ENCODE assay signal across 1 cellular context in the genomic region with DNA sequence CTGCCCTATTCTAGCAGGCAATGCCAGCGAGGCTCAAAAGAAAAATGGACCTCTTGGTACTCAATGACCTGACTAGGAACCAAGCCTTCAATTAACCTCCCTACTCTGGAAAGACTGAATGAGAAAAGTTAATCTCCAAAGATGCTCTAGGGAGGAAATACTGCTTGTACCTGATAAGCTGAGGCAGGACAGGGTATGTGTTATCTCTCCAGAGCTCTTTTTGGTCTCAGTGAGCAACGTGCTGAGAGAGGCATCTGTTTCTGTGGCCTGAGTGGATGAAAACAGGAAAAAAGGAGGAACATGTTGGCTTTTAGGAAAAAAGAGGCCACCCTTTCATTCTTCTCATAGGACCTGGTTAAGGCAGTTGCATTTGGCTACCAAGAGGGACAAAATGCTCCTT.
TF ChIP-seq lines count a peak whose summit lies in the region.

No MANE protein-coding gene starts in this region.

TF ChIP-seq in K562, 482 proteins besides CTCF, POLR2A, EP300 and RAD21 (continued from another document and continues in another):
- TF ChIP-seq RREB1 (CRISPR knock-in tag; IDR thresholded peaks at IDR 0.05) (0 out of 2 replicates have a peak, but pooled peaks have one; percentile 52), ZKSCAN8 (CRISPR knock-in tag; IDR thresholded peaks at IDR 0.05) (no peak), GATA2 (CRISPR knock-in tag; IDR thresholded peaks at IDR 0.05) (peak; percentile 74), THRB (CRISPR knock-in tag; conservative IDR thresholded peaks at IDR 0.05) (no peak), NCOA1 (IDR thresholded peaks at IDR 0.05; ENCODE audit: low read depth) (peak; percentile 61; the same call in 1 of the 2 replicates), ELF1 (tag; IDR thresholded peaks at IDR 0.05) (no peak), JUND (IDR thresholded peaks at IDR 0.05; ENCODE audit: borderline replicate concordance, low read depth, low read length) (peak; percentile 53; the same call in 1 of the 2 replicates), JUND (tag; IDR thresholded peaks at IDR 0.05; ENCODE audit: borderline replicate concordance, low read depth, low read length) (peak; percentile 50; the same call in 1 of the 3 replicates), MEIS2 (IDR thresholded peaks at IDR 0.05; ENCODE audit: partially characterized antibody) (peak; percentile 31), TEAD4 (IDR thresholded peaks at IDR 0.05; ENCODE audit: low read length) (peak; percentile 90), TEAD4 (CRISPR knock-in tag; IDR thresholded peaks at IDR 0.05; ENCODE audit: borderline replicate concordance) (no peak), SMAD4 (CRISPR knock-in tag; conservative IDR thresholded peaks at IDR 0.05) (peak; percentile 63; the same call in 1 of the 2 replicates), E4F1 (CRISPR knock-in tag; IDR thresholded peaks at IDR 0.05; ENCODE audit: borderline replicate concordance) (no peak), IFI16 (CRISPR knock-in tag; IDR thresholded peaks at IDR 0.05) (no peak), ZBTB9 (CRISPR knock-in tag; IDR thresholded peaks at IDR 0.05) (no peak), ZNF347 (CRISPR knock-in tag; IDR thresholded peaks at IDR 0.05; ENCODE audit: low read depth) (no peak), PHB (CRISPR knock-in tag; IDR thresholded peaks at IDR 0.05) (no peak), CHD2 (IDR thresholded peaks at IDR 0.05; ENCODE audit: low read depth, low read length) (no peak), KLF16 (IDR thresholded peaks at IDR 0.05) (peak; percentile 57; the same call in 1 of the 2 replicates), SMARCE1 (IDR thresholded peaks at IDR 0.05) (peak; percentile 80), LEF1 (IDR thresholded peaks at IDR 0.05) (no peak), PML (IDR thresholded peaks at IDR 0.05; ENCODE audit: low read length) (peak; percentile 53; the same call in 1 of the 2 replicates), PHTF2 (CRISPR knock-in tag; IDR thresholded peaks at IDR 0.05) (no peak), GATAD2B (IDR thresholded peaks at IDR 0.05; ENCODE audit: borderline replicate concordance) (0 out of 2 replicates have a peak, but pooled peaks have one; percentile 24), BDP1 (IDR thresholded peaks at IDR 0.05; ENCODE audit: insufficient read depth, insufficient read length) (no peak), ZNF589 (CRISPR knock-in tag; IDR thresholded peaks at IDR 0.05; ENCODE audit: low read depth) (no peak), KLF6 (CRISPR knock-in tag; IDR thresholded peaks at IDR 0.05; ENCODE audit: borderline replicate concordance) (no peak), ZNF592 (IDR thresholded peaks at IDR 0.05) (peak; percentile 74), TFAM (CRISPR knock-in tag; conservative IDR thresholded peaks at IDR 0.05) (no peak), RCOR1 (IDR thresholded peaks at IDR 0.05; ENCODE audit: borderline replicate concordance in 1 of 2, low read depth in 2 of 2, low read length in 2 of 2) (peak; percentile 70 to 94; a peak in 3 of 4 replicates), FOS (IDR thresholded peaks at IDR 0.05; ENCODE audit: extremely low read depth, insufficient read length) (no peak), NFIX (CRISPR knock-in tag; IDR thresholded peaks at IDR 0.05; ENCODE audit: low read depth) (no peak), ZNF561 (CRISPR knock-in tag; conservative IDR thresholded peaks at IDR 0.05) (no peak), ZEB2 (IDR thresholded peaks at IDR 0.05) (0 out of 2 replicates have a peak, but pooled peaks have one; percentile 39), MTF1 (CRISPR knock-in tag; IDR thresholded peaks at IDR 0.05; ENCODE audit: borderline replicate concordance) (no peak)
- TF ChIP-seq, protein P1, sequence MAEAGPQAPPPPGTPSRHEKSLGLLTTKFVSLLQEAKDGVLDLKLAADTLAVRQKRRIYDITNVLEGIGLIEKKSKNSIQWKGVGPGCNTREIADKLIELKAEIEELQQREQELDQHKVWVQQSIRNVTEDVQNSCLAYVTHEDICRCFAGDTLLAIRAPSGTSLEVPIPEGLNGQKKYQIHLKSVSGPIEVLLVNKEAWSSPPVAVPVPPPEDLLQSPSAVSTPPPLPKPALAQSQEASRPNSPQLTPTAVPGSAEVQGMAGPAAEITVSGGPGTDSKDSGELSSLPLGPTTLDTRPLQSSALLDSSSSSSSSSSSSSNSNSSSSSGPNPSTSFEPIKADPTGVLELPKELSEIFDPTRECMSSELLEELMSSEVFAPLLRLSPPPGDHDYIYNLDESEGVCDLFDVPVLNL (CRISPR knock-in tag; IDR thresholded peaks at IDR 0.05; ENCODE audit: low read depth), result no peak
- TF ChIP-seq, protein P2, sequence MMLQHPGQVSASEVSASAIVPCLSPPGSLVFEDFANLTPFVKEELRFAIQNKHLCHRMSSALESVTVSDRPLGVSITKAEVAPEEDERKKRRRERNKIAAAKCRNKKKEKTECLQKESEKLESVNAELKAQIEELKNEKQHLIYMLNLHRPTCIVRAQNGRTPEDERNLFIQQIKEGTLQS (IDR thresholded peaks at IDR 0.05), result no peak
- TF ChIP-seq, protein P2 (CRISPR knock-in tag; conservative IDR thresholded peaks at IDR 0.05), result no peak
